ENCODE assay signal across 9 cellular contexts in genomic region chr6:100388868-100389519, GRCh38.
"Had no signal": no experiment of that assay in that cellular context is flagged by ENCODE, and none has a peak within 500 bp of the region (broad histone marks: within the 10 kb centered on the region; RNA-seq: fewer than 3 reads in every experiment).

No MANE protein-coding gene starts in this region.

- DNase-seq: H9, HCEC 1CT, KBM-7 had no signal

- H3K4me3 Mint-ChIP-seq: GM23338, H9, IgD-negative memory B cell had no signal

- H3K4me2 ChIP-seq: GM23338 had no signal

- H3K9me3 Mint-ChIP-seq: GM23338, H9, IgD-negative memory B cell had no signal

- H2AFZ ChIP-seq: GM23338 had no signal

- H3K36me3 Mint-ChIP-seq: IgD-negative memory B cell had no signal

- H3K27ac Mint-ChIP-seq: GM23338, H9 had no signal

- H3K27me3 Mint-ChIP-seq: IgD-negative memory B cell had no signal

- H3K4me3 ChIP-seq: GM23338 had no signal

- ATAC-seq: GM23338, HepG2 had no signal

- H3K27ac ChIP-seq: HL-60 had no signal

- FAIRE-seq: H1, H54, HepG2 had no signal

- H3K4me1 Mint-ChIP-seq: GM23338, H9, IgD-negative memory B cell had no signal
